ENCODE assay signal across 37 cellular contexts in the genomic region with DNA sequence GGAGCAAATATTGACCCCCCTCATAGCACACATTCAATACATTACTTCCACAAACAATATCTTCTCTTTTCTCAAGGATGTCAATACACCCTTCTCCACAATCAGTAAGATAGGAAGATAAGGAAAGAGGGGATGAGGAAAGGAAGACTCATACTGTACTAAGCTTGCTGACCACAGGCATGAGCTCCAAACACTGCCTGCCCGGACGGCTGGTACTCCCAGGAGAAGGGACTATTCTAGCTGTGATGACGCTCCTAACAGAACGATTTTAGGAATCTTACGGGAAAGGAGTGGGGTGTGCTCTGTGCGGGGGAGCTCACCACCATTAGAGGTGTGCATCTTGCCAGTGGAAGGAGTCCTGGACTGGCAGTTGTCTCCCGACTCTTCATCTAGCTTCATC. TPM values are rescaled to one million over a fixed set of nuclear protein-coding genes. Genes with fewer than 3 reads are reported as not detected.
"Had no signal": no experiment of that assay in that cellular context is flagged by ENCODE, and none has a peak within 500 bp of the region (broad histone marks: within the 10 kb centered on the region; RNA-seq: fewer than 3 reads in every experiment).

No MANE protein-coding gene starts in this region.

- H3K27me3 Mint-ChIP-seq: activated CD4-positive, alpha-beta memory T cell treated with anti-CD3 and anti-CD28 coated beads for 36 hours; activated naive CD8-positive, alpha-beta T cell treated with anti-CD3 and anti-CD28 coated beads for 36 hours; activated T-helper 17 cell treated with anti-CD3 and anti-CD28 coated beads, Interleukin-2, amount 50 U/mL, for 72 hours; brain had no signal

- H3K4me1 ChIP-seq: ascending aorta had no signal

- H3K4me3 ChIP-seq: adrenal gland, ascending aorta had no signal

- H3K4me1 Mint-ChIP-seq: activated B cell treated with CpG ODN at 0.5 μM for 24 hours; activated T-helper 17 cell treated with anti-CD3 and anti-CD28 coated beads, Interleukin-2, amount 50 U/mL, for 72 hours; brain; T-cell had no signal

- H3K36me3 Mint-ChIP-seq: activated CD4-positive, alpha-beta memory T cell treated with anti-CD3 and anti-CD28 coated beads for 36 hours; activated naive CD4-positive, alpha-beta T cell treated with anti-CD3 and anti-CD28 coated beads, Interleukin-2, amount 50 U/mL, for 72 hours; activated naive CD8-positive, alpha-beta T cell treated with anti-CD3 and anti-CD28 coated beads for 36 hours; brain; T-cell had no signal

- H3K4me3 Mint-ChIP-seq: activated B cell treated with CpG ODN at 0.5 μM for 24 hours; activated CD4-positive, alpha-beta memory T cell treated with anti-CD3 and anti-CD28 coated beads for 36 hours; activated CD4-positive, alpha-beta T cell treated with anti-CD3 and anti-CD28 coated beads, Interleukin-2, amount 10 ng/mL, durations not matched to agents 24 days and 14 days; activated CD8-positive, alpha-beta T cell treated with anti-CD3 and anti-CD28 coated beads for 36 hours; activated naive CD4-positive, alpha-beta T cell treated with anti-CD3 and anti-CD28 coated beads for 36 hours; activated naive CD8-positive, alpha-beta T cell treated with anti-CD3 and anti-CD28 coated beads for 36 hours; activated T-cell treated with anti-CD3 and anti-CD28 coated beads, Interleukin-2, amount 50 U/mL, for 4 hours; activated T-cell treated with anti-CD3 and anti-CD28 coated beads, Interleukin-2, amount 50 U/mL, for 72 hours; activated T-helper 1 cell treated with anti-CD3 and anti-CD28 coated beads, Interleukin-12 subunit alpha, Interleukin-12 subunit beta, Interleukin-2, Interleukin-4 antibody, amounts not matched to agents 30 ng/mL and 10 ng/mL and 1 ng/mL, durations not matched to agents 14 hours and 24 hours and 36 hours; activated T-helper 17 cell treated with anti-CD3 and anti-CD28 coated beads, Interleukin-2, amount 50 U/mL, for 72 hours; brain; T-cell; T-helper 2 cell treated with Interferon-gamma antibody and Interleukin-4, amounts not matched to agents 5 μg/mL and 100 μg/mL, for 36 hours had no signal

- H3K27ac Mint-ChIP-seq: activated B cell treated with CpG ODN at 0.5 μM for 24 hours; activated CD4-positive, alpha-beta memory T cell treated with anti-CD3 and anti-CD28 coated beads for 36 hours; activated CD4-positive, alpha-beta T cell treated with anti-CD3 and anti-CD28 coated beads, Interleukin-2, amount 10 ng/mL, durations not matched to agents 24 days and 14 days; activated CD8-positive, alpha-beta T cell treated with anti-CD3 and anti-CD28 coated beads for 36 hours; activated naive CD4-positive, alpha-beta T cell treated with anti-CD3 and anti-CD28 coated beads for 36 hours; activated naive CD8-positive, alpha-beta T cell treated with anti-CD3 and anti-CD28 coated beads for 36 hours; activated T-cell treated with anti-CD3 and anti-CD28 coated beads, Interleukin-2, amount 50 U/mL, for 72 hours; activated T-helper 1 cell treated with anti-CD3 and anti-CD28 coated beads, Interleukin-12 subunit alpha, Interleukin-12 subunit beta, Interleukin-2, Interleukin-4 antibody, amounts not matched to agents 30 ng/mL and 10 ng/mL and 1 ng/mL, durations not matched to agents 14 hours and 24 hours and 36 hours; activated T-helper 17 cell treated with anti-CD3 and anti-CD28 coated beads, Interleukin-2, amount 50 U/mL, for 72 hours; brain; T-cell; T-helper 2 cell treated with Interferon-gamma antibody and Interleukin-4, amounts not matched to agents 5 μg/mL and 100 μg/mL, for 36 hours had no signal

- H3K36me3 ChIP-seq: adrenal gland, ascending aorta had no signal

- H3K27ac ChIP-seq: adrenal gland, ascending aorta, VCaP had no signal

- H3K9me3 ChIP-seq: adrenal gland, ascending aorta had no signal

- ATAC-seq: activated CD8-positive, alpha-beta T cell treated with anti-CD3 and anti-CD28 coated beads for 36 hours; activated naive CD4-positive, alpha-beta T cell treated with anti-CD3 and anti-CD28 coated beads, Interleukin-2, amount 50 U/mL, for 72 hours; activated T-cell treated with anti-CD3 and anti-CD28 coated beads, Interleukin-2, amount 50 U/mL, for 4 hours; activated T-cell treated with anti-CD3 and anti-CD28 coated beads, Interleukin-2, amount 50 U/mL, for 72 hours; activated T-helper 17 cell treated with anti-CD3 and anti-CD28 coated beads, Interleukin-2, amount 50 U/mL, for 72 hours; T-cell had no signal

- H3K27me3 ChIP-seq: adrenal gland, ascending aorta had no signal

- DNase-seq: activated B cell treated with CpG ODN at 0.5 μM for 24 hours; activated CD4-positive, alpha-beta memory T cell treated with anti-CD3 and anti-CD28 coated beads for 36 hours; activated CD4-positive, alpha-beta T cell treated with anti-CD3 and anti-CD28 coated beads for 4 hours; activated CD4-positive, alpha-beta T cell treated with anti-CD3 and anti-CD28 coated beads, Interleukin-2, amount 10 ng/mL, durations not matched to agents 24 days and 14 days; activated CD4-positive, alpha-beta T cell treated with anti-CD3 and anti-CD28 coated beads, Interleukin-2, amount 50 U/mL, for 1 hour; activated CD4-positive, alpha-beta T cell treated with anti-CD3 and anti-CD28 coated beads, Interleukin-2, amount 50 U/mL, for 4 hours; activated CD4-positive, CD25-positive, alpha-beta regulatory T cell treated with anti-CD3 and anti-CD28 coated beads, Interleukin-2, amount 50 U/mL, for 72 hours; activated CD8-positive, alpha-beta memory T cell treated with anti-CD3 and anti-CD28 coated beads, Interleukin-2, amount 50 U/mL, for 4 hours; activated CD8-positive, alpha-beta T cell treated with anti-CD3 and anti-CD28 coated beads for 36 hours; activated effector memory CD4-positive, alpha-beta T cell treated with anti-CD3 and anti-CD28 coated beads, Interleukin-2, amount 50 U/mL, for 16 hours; activated gamma-delta T cell treated with Interleukin-2 at 50 U/mL for 16 hours; activated naive CD4-positive, alpha-beta T cell; activated naive CD4-positive, alpha-beta T cell treated with anti-CD3 and anti-CD28 coated beads for 36 hours; activated naive CD4-positive, alpha-beta T cell treated with anti-CD3 and anti-CD28 coated beads, Interleukin-2, amount 50 U/mL, for 16 hours; activated naive CD8-positive, alpha-beta T cell treated with anti-CD3 and anti-CD28 coated beads for 36 hours; activated T-cell treated with anti-CD3 and anti-CD28 coated beads for 4 hours; activated T-cell treated with anti-CD3 and anti-CD28 coated beads, Interleukin-2, amount 50 U/mL, for 1 hour; activated T-cell treated with anti-CD3 and anti-CD28 coated beads, Interleukin-2, amount 50 U/mL, for 4 hours; activated T-cell treated with anti-CD3 and anti-CD28 coated beads, Interleukin-2, amount 50 U/mL, for 72 hours; adrenal gland; amygdala; anterior cingulate cortex; central memory CD4-positive, alpha-beta T cell; T-cell; T-helper 2 cell; T-helper 9 cell had no signal

RNA-seq across cellular contexts. Expression of gene CCN6, which starts 3.9 kb away (rescaled TPM):
- total RNA-seq: activated B cell treated with CpG ODN at 0.5 μM for 24 hours; activated CD8-positive, alpha-beta memory T cell treated with anti-CD3 and anti-CD28 coated beads for 36 hours; activated CD8-positive, alpha-beta T cell treated with anti-CD3 and anti-CD28 coated beads for 36 hours; activated naive CD4-positive, alpha-beta T cell treated with anti-CD3 and anti-CD28 coated beads, Interleukin-2, amount 50 U/mL, for 72 hours; activated T-helper 1 cell treated with anti-CD3 and anti-CD28 coated beads, Interleukin-12 subunit alpha, Interleukin-12 subunit beta, Interleukin-2, Interleukin-4 antibody, amounts not matched to agents 30 ng/mL and 10 ng/mL and 1 ng/mL, durations not matched to agents 14 hours and 24 hours and 36 hours; adrenal gland; ascending aorta; cardiac septum; cerebellum; T-cell; T-helper 1 cell treated with Interleukin-12 subunit alpha and Interleukin-12 subunit beta and Interleukin-4 antibody, amounts not matched to agents 30 ng/mL and 1 ng/mL, for 36 hours had no signal
- polyA plus RNA-seq: adrenal gland had no signal
